1 cellular context compared by ENCODE assay signal in the genomic region with DNA sequence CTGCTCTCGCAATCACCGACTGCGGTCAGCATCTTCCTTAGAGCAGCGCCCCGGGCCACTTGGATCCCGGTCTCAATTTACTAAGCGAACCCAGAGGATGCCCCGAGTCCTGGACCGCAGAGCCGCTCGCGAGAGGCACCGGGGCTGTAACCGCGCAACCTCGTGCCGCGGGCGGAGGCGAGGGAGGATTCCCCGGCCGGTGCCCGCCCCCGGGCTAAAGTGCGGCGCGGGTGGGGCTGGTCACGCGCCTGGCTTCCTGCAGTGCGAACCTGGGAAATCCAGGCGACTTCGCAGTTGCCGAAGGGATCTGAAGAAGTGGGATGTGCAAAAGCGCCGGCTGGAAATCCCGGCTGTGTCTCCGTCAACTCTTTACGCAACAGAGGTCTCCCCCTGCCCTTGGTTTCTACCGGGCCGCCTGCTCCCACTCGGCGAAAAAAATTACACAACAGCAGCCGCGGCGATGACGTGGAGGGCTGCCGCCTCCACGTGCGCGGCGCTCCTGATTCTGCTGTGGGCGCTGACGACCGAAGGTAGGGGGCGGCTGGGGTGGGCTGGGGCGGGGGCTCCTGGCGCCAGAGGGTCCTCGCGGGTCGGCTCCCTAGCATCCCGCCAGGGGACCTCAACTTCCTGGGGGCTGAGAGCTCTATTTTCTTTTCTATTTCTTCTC.
A peak's percentile ranks its signal among the peaks of the same experiment; 100 is the strongest.
TF ChIP-seq lines count a peak whose summit lies in the region.

Gene NCR3LG1 (plus strand): TSS at position 291 of the 667 bp plus-strand sequence. CDS start 170 bp downstream, at position 461.

TF ChIP-seq in HepG2, 621 proteins besides CTCF, POLR2A, EP300 and RAD21 (continued from another document and continues in another):
- no peak for TF ChIP-seq MTERF4 (CRISPR knock-in tag; IDR thresholded peaks at IDR 0.05)
- peak; percentile 81; the same call in 1 of the 2 replicates for TF ChIP-seq NR0B2 (CRISPR knock-in tag; IDR thresholded peaks at IDR 0.05)
- no peak for TF ChIP-seq MBNL3 (CRISPR knock-in tag; conservative IDR thresholded peaks at IDR 0.05)
- TF ChIP-seq RBAK (CRISPR knock-in tag; IDR thresholded peaks at IDR 0.05): no peak
- TF ChIP-seq POLR2AphosphoS5 (IDR thresholded peaks at IDR 0.05; ENCODE audit: low read depth, low read length): peak; percentile 60
- 0 out of 2 replicates have a peak, but pooled peaks have one; percentile 17 for TF ChIP-seq HNRNPL (IDR thresholded peaks at IDR 0.05; ENCODE audit: low read depth, low read length)
- no peak; the same call in 1 of the 2 replicates for TF ChIP-seq ZNF350 (CRISPR knock-in tag; IDR thresholded peaks at IDR 0.05; ENCODE audit: borderline replicate concordance, low read depth)
- TF ChIP-seq AGO2 (optimal IDR thresholded peaks at IDR 0.05; ENCODE audit: low read depth, low read length): peak; percentile 21
- no peak for TF ChIP-seq ZNF143 (CRISPR knock-in tag; IDR thresholded peaks at IDR 0.05)
- TF ChIP-seq, protein P1, sequence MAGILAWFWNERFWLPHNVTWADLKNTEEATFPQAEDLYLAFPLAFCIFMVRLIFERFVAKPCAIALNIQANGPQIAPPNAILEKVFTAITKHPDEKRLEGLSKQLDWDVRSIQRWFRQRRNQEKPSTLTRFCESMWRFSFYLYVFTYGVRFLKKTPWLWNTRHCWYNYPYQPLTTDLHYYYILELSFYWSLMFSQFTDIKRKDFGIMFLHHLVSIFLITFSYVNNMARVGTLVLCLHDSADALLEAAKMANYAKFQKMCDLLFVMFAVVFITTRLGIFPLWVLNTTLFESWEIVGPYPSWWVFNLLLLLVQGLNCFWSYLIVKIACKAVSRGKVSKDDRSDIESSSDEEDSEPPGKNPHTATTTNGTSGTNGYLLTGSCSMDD (CRISPR knock-in tag; IDR thresholded peaks at IDR 0.05): 0 out of 2 replicates have a peak, but pooled peaks have one; percentile 53
- no peak for TF ChIP-seq ZNF282 (IDR thresholded peaks at IDR 0.05; ENCODE audit: partially characterized antibody)
- no peak for TF ChIP-seq NR2F1 (CRISPR knock-in tag; IDR thresholded peaks at IDR 0.05)
- TF ChIP-seq, protein P2, sequence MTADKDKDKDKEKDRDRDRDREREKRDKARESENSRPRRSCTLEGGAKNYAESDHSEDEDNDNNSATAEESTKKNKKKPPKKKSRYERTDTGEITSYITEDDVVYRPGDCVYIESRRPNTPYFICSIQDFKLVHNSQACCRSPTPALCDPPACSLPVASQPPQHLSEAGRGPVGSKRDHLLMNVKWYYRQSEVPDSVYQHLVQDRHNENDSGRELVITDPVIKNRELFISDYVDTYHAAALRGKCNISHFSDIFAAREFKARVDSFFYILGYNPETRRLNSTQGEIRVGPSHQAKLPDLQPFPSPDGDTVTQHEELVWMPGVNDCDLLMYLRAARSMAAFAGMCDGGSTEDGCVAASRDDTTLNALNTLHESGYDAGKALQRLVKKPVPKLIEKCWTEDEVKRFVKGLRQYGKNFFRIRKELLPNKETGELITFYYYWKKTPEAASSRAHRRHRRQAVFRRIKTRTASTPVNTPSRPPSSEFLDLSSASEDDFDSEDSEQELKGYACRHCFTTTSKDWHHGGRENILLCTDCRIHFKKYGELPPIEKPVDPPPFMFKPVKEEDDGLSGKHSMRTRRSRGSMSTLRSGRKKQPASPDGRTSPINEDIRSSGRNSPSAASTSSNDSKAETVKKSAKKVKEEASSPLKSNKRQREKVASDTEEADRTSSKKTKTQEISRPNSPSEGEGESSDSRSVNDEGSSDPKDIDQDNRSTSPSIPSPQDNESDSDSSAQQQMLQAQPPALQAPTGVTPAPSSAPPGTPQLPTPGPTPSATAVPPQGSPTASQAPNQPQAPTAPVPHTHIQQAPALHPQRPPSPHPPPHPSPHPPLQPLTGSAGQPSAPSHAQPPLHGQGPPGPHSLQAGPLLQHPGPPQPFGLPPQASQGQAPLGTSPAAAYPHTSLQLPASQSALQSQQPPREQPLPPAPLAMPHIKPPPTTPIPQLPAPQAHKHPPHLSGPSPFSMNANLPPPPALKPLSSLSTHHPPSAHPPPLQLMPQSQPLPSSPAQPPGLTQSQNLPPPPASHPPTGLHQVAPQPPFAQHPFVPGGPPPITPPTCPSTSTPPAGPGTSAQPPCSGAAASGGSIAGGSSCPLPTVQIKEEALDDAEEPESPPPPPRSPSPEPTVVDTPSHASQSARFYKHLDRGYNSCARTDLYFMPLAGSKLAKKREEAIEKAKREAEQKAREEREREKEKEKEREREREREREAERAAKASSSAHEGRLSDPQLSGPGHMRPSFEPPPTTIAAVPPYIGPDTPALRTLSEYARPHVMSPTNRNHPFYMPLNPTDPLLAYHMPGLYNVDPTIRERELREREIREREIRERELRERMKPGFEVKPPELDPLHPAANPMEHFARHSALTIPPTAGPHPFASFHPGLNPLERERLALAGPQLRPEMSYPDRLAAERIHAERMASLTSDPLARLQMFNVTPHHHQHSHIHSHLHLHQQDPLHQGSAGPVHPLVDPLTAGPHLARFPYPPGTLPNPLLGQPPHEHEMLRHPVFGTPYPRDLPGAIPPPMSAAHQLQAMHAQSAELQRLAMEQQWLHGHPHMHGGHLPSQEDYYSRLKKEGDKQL (CRISPR knock-in tag; IDR thresholded peaks at IDR 0.05; ENCODE audit: low read depth): no peak
- no peak for TF ChIP-seq TMF1 (CRISPR knock-in tag; IDR thresholded peaks at IDR 0.05; ENCODE audit: low read depth)
- peak; percentile 42 for TF ChIP-seq KDM4B (CRISPR knock-in tag; IDR thresholded peaks at IDR 0.05)
- TF ChIP-seq, protein P3, sequence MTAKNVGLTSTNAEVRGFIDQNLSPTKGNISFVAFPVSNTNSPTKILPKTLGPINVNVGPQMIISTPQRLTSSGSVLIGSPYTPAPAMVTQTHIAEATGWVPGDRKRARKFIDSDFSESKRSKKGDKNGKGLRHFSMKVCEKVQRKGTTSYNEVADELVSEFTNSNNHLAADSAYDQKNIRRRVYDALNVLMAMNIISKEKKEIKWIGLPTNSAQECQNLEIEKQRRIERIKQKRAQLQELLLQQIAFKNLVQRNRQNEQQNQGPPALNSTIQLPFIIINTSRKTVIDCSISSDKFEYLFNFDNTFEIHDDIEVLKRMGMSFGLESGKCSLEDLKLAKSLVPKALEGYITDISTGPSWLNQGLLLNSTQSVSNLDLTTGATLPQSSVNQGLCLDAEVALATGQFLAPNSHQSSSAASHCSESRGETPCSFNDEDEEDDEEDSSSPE (CRISPR knock-in tag; IDR thresholded peaks at IDR 0.05): peak; percentile 80
- TF ChIP-seq ZBTB42 (CRISPR knock-in tag; IDR thresholded peaks at IDR 0.05): no peak
- no peak for TF ChIP-seq SMYD3 (CRISPR knock-in tag; IDR thresholded peaks at IDR 0.05)
- TF ChIP-seq, protein P4, sequence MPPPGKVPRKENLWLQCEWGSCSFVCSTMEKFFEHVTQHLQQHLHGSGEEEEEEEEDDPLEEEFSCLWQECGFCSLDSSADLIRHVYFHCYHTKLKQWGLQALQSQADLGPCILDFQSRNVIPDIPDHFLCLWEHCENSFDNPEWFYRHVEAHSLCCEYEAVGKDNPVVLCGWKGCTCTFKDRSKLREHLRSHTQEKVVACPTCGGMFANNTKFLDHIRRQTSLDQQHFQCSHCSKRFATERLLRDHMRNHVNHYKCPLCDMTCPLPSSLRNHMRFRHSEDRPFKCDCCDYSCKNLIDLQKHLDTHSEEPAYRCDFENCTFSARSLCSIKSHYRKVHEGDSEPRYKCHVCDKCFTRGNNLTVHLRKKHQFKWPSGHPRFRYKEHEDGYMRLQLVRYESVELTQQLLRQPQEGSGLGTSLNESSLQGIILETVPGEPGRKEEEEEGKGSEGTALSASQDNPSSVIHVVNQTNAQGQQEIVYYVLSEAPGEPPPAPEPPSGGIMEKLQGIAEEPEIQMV (CRISPR knock-in tag; IDR thresholded peaks at IDR 0.05; ENCODE audit: low read depth): no peak; the same call in 1 of the 2 replicates
- no peak for TF ChIP-seq BRF2 (CRISPR knock-in tag; IDR thresholded peaks at IDR 0.05)
- no peak for TF ChIP-seq ZNF234 (CRISPR knock-in tag; conservative IDR thresholded peaks at IDR 0.05)
- TF ChIP-seq, protein P5, sequence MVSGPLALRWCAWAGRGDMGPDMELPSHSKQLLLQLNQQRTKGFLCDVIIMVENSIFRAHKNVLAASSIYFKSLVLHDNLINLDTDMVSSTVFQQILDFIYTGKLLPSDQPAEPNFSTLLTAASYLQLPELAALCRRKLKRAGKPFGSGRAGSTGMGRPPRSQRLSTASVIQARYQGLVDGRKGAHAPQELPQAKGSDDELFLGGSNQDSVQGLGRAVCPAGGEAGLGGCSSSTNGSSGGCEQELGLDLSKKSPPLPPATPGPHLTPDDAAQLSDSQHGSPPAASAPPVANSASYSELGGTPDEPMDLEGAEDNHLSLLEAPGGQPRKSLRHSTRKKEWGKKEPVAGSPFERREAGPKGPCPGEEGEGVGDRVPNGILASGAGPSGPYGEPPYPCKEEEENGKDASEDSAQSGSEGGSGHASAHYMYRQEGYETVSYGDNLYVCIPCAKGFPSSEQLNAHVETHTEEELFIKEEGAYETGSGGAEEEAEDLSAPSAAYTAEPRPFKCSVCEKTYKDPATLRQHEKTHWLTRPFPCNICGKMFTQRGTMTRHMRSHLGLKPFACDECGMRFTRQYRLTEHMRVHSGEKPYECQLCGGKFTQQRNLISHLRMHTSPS (CRISPR knock-in tag; IDR thresholded peaks at IDR 0.05; ENCODE audit: low read depth): no peak
- TF ChIP-seq ZFP90 (CRISPR knock-in tag; IDR thresholded peaks at IDR 0.05; ENCODE audit: borderline replicate concordance): no peak
- TF ChIP-seq HOXA9 (CRISPR knock-in tag; IDR thresholded peaks at IDR 0.05; ENCODE audit: borderline replicate concordance): no peak
- TF ChIP-seq, protein P6, sequence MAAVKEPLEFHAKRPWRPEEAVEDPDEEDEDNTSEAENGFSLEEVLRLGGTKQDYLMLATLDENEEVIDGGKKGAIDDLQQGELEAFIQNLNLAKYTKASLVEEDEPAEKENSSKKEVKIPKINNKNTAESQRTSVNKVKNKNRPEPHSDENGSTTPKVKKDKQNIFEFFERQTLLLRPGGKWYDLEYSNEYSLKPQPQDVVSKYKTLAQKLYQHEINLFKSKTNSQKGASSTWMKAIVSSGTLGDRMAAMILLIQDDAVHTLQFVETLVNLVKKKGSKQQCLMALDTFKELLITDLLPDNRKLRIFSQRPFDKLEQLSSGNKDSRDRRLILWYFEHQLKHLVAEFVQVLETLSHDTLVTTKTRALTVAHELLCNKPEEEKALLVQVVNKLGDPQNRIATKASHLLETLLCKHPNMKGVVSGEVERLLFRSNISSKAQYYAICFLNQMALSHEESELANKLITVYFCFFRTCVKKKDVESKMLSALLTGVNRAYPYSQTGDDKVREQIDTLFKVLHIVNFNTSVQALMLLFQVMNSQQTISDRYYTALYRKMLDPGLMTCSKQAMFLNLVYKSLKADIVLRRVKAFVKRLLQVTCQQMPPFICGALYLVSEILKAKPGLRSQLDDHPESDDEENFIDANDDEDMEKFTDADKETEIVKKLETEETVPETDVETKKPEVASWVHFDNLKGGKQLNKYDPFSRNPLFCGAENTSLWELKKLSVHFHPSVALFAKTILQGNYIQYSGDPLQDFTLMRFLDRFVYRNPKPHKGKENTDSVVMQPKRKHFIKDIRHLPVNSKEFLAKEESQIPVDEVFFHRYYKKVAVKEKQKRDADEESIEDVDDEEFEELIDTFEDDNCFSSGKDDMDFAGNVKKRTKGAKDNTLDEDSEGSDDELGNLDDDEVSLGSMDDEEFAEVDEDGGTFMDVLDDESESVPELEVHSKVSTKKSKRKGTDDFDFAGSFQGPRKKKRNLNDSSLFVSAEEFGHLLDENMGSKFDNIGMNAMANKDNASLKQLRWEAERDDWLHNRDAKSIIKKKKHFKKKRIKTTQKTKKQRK (IDR thresholded peaks at IDR 0.05; ENCODE audit: low read length): no peak
- TF ChIP-seq ZNF124 (CRISPR knock-in tag; IDR thresholded peaks at IDR 0.05): no peak
- no peak; a peak in 2 of 4 replicates for TF ChIP-seq KLF16 (CRISPR knock-in tag; IDR thresholded peaks at IDR 0.05)
- TF ChIP-seq GRHL1 (CRISPR knock-in tag; conservative IDR thresholded peaks at IDR 0.05): no peak
- TF ChIP-seq KMT2A (CRISPR knock-in tag; IDR thresholded peaks at IDR 0.05): peak; percentile 72
- TF ChIP-seq ZNF468 (CRISPR knock-in tag; IDR thresholded peaks at IDR 0.05): no peak; the same call in 1 of the 2 replicates
- TF ChIP-seq TFE3 (CRISPR knock-in tag; IDR thresholded peaks at IDR 0.05): peak; percentile 94
